In the genomic region with DNA sequence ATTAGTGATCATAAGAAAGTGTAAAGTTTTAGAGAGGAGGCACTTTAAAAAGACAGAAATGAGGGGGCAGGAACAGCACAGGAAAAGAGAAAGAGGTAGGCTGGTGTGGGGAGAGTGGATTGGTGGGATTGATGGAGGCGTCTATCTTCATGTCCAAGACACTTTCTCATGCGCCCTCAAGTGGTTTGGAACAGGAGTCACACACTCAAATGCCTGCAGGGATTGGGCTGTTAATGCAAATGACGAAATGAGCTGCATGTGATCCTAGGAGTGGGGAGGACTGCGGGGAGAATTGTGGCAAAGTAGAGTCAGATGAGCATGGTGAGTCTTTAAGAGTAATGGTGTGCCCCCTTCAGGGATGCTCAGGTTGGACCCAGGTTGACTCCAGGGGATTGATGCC, we compare ENCODE assay signal across 8 cellular contexts. TPM values are rescaled to one million over a fixed set of nuclear protein-coding genes. Genes with fewer than 3 reads are reported as not detected.
DNase-seq lines count a peak whose midpoint lies in the region; ATAC-seq and TF ChIP-seq lines count a peak whose summit lies in the region.

No MANE protein-coding gene starts in this region.

- H3K4me1 Mint-ChIP-seq in CD14-positive monocyte (peaks cover 24% of the 10 kb centered on the region), GM23338 (peaks cover 14% of the 10 kb centered on the region), type B pancreatic cell (ENCODE audit: unreplicated experiment) (no peaks in the 10 kb centered on the region)

- H3K27ac ChIP-seq in GM23338 (ENCODE audit: low read depth): no peak overlapping the region
- no peak overlapping the region for H3K27ac ChIP-seq in upper lobe of right lung

- H3K79me2 ChIP-seq in GM23338 (replicated peaks; ENCODE audit: insufficient read depth): no peaks in the 10 kb centered on the region

- H2AFZ ChIP-seq in GM23338: peak overlapping the region; percentile 81

- H3K27me3 ChIP-seq in GM23338 (ENCODE audit: insufficient read depth): no peaks in the 10 kb centered on the region
- peaks cover 16% of the 10 kb centered on the region for H3K27me3 ChIP-seq in upper lobe of right lung

- H3K27ac Mint-ChIP-seq in CD14-positive monocyte (peak overlapping the region in 1 of 7 donors; percentile 33), GM23338 (no peak overlapping the region), type B pancreatic cell (no peak overlapping the region)

- H3K4me3 Mint-ChIP-seq in CD14-positive monocyte (no peak overlapping the region), GM23338 (no peak overlapping the region), type B pancreatic cell (no peak overlapping the region)

- H3K9me3 Mint-ChIP-seq in CD14-positive monocyte (no peaks in the 10 kb centered on the region), GM23338 (no peaks in the 10 kb centered on the region), type B pancreatic cell (no peaks in the 10 kb centered on the region)

- no peaks in the 10 kb centered on the region; the same call in 1 of the 2 replicates for H3K4me1 ChIP-seq in GM23338 (ENCODE audit: insufficient read depth)
- no peaks in the 10 kb centered on the region for H3K4me1 ChIP-seq in upper lobe of right lung

- ATAC-seq in GM23338: peak; percentile 89
- no peak for ATAC-seq in GM19395 (IDR thresholded peaks at IDR 0.05; ENCODE audit: unreplicated experiment)
- ATAC-seq in upper lobe of right lung: no peak
- no peak for ATAC-seq in Right ventricle myocardium inferior

- TF ChIP-seq CTCF in CD14-positive monocyte (IDR thresholded peaks at IDR 0.05) (peak; percentile 62), GM23338 (conservative IDR thresholded peaks at IDR 0.05; ENCODE audit: low read depth in 2 of 2) (peak; percentile 66 to 85), type B pancreatic cell (conservative IDR thresholded peaks at IDR 0.05) (peak; percentile 59), upper lobe of right lung (IDR thresholded peaks at IDR 0.05) (no peak)

- peaks cover 5 to 19% (median 10%) of the 10 kb centered on the region in 3 donors for H3K27me3 Mint-ChIP-seq in CD14-positive monocyte (ENCODE audit: low read depth in 3 of 3)
- H3K27me3 Mint-ChIP-seq in GM23338 (ENCODE audit: insufficient read depth, low read depth, poor library complexity): peaks cover 8% of the 10 kb centered on the region
- peaks cover 8% of the 10 kb centered on the region for H3K27me3 Mint-ChIP-seq in type B pancreatic cell

- DNase-seq in CD14-positive monocyte (ENCODE audit: low spot score): peak; percentile 60
- DNase-seq in GM23338 (ENCODE audit: low spot score): peak; percentile 88
- DNase-seq in RPMI7951 (ENCODE audit: low read depth): peak; percentile 65
- DNase-seq in foreskin melanocyte: peak; percentile 51
- no peak for DNase-seq in type B pancreatic cell (ENCODE audit: extremely low spot score, unreplicated experiment)
- no peak for DNase-seq in upper lobe of right lung
- no peak for DNase-seq in Right ventricle myocardium inferior (ENCODE audit: missing footprints)

- H3K9me3 ChIP-seq in upper lobe of right lung: no peaks in the 10 kb centered on the region

- H3K4me3 ChIP-seq in GM23338: no peak overlapping the region
- H3K4me3 ChIP-seq in upper lobe of right lung: no peak overlapping the region

- intact Hi-C loops in CD14-positive monocyte (cut with micrococcal nuclease): no loop called here
- intact Hi-C loops in upper lobe of right lung (cut with DNase I): no loop called here
- intact Hi-C loops in Right ventricle myocardium inferior (cut with DNase I): no loop called here

- no peaks in the 10 kb centered on the region for H3K9me2 ChIP-seq in GM23338 (ENCODE audit: insufficient read depth)

- no peak overlapping the region for H3K4me2 ChIP-seq in GM23338

- no peaks in the 10 kb centered on the region for H3K36me3 Mint-ChIP-seq in CD14-positive monocyte
- no peaks in the 10 kb centered on the region for H3K36me3 Mint-ChIP-seq in GM23338 (ENCODE audit: low read depth)
- no peaks in the 10 kb centered on the region for H3K36me3 Mint-ChIP-seq in type B pancreatic cell

- no peaks in the 10 kb centered on the region for H4K20me1 ChIP-seq in GM23338 (replicated peaks; ENCODE audit: insufficient read depth)

- H3F3A ChIP-seq in GM23338 (replicated peaks; ENCODE audit: low read depth): no peaks in the 10 kb centered on the region

- H3K36me3 ChIP-seq in GM23338 (ENCODE audit: insufficient read depth) (no peaks in the 10 kb centered on the region), upper lobe of right lung (no peaks in the 10 kb centered on the region)

TF ChIP-seq in GM23338, 12 proteins besides CTCF, POLR2A, EP300 and RAD21:
- peak; percentile 64 for TF ChIP-seq CREB1 (CRISPR knock-in tag; IDR thresholded peaks at IDR 0.05; ENCODE audit: low read depth)
- TF ChIP-seq POLR2AphosphoS5 (IDR thresholded peaks at IDR 0.05; ENCODE audit: low read depth): no peak

RNA-seq across cellular contexts. Expression of a gene that starts 5.5 kb away (rescaled TPM):
- polyA plus RNA-seq in CD14-positive monocyte: not detected
- total RNA-seq in GM23338 (2014; rRNA removed; shearing (Covaris generic)): not detected in 2 replicates
- not detected in 2 replicates for polyA plus RNA-seq in GM23338 (2016; fragmentation: Nextera tagmentation; extraction: Ambion mirVana)
- not detected in 2 replicates for total RNA-seq in RPMI7951 (2014; rRNA removed; shearing (Covaris generic))
- not detected in 2 replicates for total RNA-seq in type B pancreatic cell (ENCODE audit: low replicate concordance)
- total RNA-seq in upper lobe of right lung: not detected
- not detected for total RNA-seq in Right ventricle myocardium inferior

RNA-seq across cellular contexts. Expression of a gene that starts 45.1 kb away (rescaled TPM):
- polyA plus RNA-seq in CD14-positive monocyte: 10 to 100 TPM; 28.0 to 57.9 TPM
- 26.3 and 27.8 TPM in 2 replicates for total RNA-seq in GM23338 (2014; rRNA removed; shearing (Covaris generic))
- 9.0 and 9.8 TPM in 2 replicates for polyA plus RNA-seq in GM23338 (2016; fragmentation: Nextera tagmentation; extraction: Ambion mirVana)
- 13.3 and 15.5 TPM in 2 replicates for total RNA-seq in RPMI7951 (2014; rRNA removed; shearing (Covaris generic))
- total RNA-seq in type B pancreatic cell (ENCODE audit: low replicate concordance): 38.1 and 51.3 TPM in 2 replicates
- total RNA-seq in upper lobe of right lung: 104 TPM
- total RNA-seq in Right ventricle myocardium inferior: 28.4 TPM

RNA-seq across cellular contexts. Expression of a gene that starts 49.3 kb away (rescaled TPM):
- polyA plus RNA-seq in CD14-positive monocyte: not detected
- not detected in 2 replicates for total RNA-seq in GM23338 (2014; rRNA removed; shearing (Covaris generic))
- 0.08 TPM in 1 of 2 replicates, not detected in the other for polyA plus RNA-seq in GM23338 (2016; fragmentation: Nextera tagmentation; extraction: Ambion mirVana)
- not detected in 2 replicates for total RNA-seq in RPMI7951 (2014; rRNA removed; shearing (Covaris generic))
- total RNA-seq in type B pancreatic cell (ENCODE audit: low replicate concordance): not detected in 2 replicates
- not detected for total RNA-seq in upper lobe of right lung
- 0.60 TPM for total RNA-seq in Right ventricle myocardium inferior

Comparison
In these comparisons a context has a peak if more than half of its experiments do, and no peak if none do; other contexts are left out.
1. DNase-seq: peak in CD14-positive monocyte (single experiment), GM23338 (single experiment), RPMI7951 (single experiment) and foreskin melanocyte (single experiment); none in type B pancreatic cell (single experiment), upper lobe of right lung (single experiment) and Right ventricle myocardium inferior (single experiment).